In the genomic region with DNA sequence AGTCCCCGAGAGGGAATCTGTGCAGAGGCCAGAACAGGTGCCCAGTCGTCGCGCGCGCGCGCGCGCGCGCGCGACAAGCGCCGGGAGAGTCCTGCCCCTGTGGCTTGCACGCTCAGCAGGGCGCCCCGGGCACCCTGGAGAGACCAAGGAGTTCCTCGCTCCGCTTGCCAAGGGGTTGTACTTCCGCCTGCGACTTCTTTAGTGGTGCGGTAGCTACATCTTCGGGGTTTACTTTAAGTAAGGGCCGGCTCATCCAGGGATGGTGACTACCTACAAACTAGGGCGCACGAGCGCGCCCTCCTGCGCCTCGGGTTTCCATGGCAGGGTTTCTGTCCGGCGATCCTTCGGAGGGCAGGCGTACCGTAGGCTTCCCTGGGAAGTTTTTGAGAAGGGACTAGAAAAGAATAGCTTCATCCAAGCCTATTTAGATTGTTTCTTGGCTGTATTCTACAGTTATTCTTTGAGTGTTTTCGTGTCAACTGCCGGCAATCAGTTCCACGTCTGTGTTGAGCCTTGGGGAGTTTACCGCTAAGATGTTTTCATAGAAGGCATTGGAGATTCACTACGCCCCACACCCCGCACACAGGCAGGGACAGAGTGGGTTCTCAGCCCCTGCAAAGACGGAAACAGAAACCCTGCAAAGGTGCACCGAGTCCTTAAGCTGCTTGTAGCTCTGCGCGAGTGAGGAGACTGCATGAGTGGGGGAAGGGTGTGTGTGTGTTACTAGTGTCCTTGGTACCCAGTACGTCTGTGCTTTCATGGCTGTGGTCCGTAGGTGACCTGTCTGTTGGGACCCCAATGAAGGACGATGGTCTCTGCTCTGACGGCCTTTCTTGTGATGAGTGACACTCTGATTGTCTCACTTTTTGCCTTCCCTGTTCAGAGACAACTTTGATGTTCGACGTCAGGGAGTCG, we compare ENCODE assay signal across 8 cellular contexts. TPM values are rescaled to one million over a fixed set of nuclear protein-coding genes. Genes with fewer than 3 reads are reported as not detected.
DNase-seq lines count a peak whose midpoint lies in the region; ATAC-seq and TF ChIP-seq lines count a peak whose summit lies in the region.

No MANE protein-coding gene starts in this region.

- no peak overlapping the region for H3K9ac ChIP-seq in neural cell (ENCODE audit: low read length)

- TF ChIP-seq CTCF in RWPE2 (IDR thresholded peaks at IDR 0.05; ENCODE audit: poor library complexity, severe bottlenecking) (peak; percentile 7), neural cell (IDR thresholded peaks at IDR 0.05; ENCODE audit: poor library complexity, severe bottlenecking) (peak; percentile 29)

- H3K4me3 ChIP-seq in CD8-positive, alpha-beta memory T cell (ENCODE audit: low read length): peak overlapping the region; percentile 32
- H3K4me3 ChIP-seq in RWPE2 (ENCODE audit: severe bottlenecking) (peak overlapping the region; percentile 39), neural cell (ENCODE audit: low read length) (peak overlapping the region; percentile 70)

- peaks cover 24% of the 10 kb centered on the region for H3K4me1 ChIP-seq in CD8-positive, alpha-beta memory T cell (ENCODE audit: insufficient read depth, low read length)
- no peaks in the 10 kb centered on the region for H3K4me1 ChIP-seq in RWPE2 (ENCODE audit: insufficient read depth, poor library complexity, severe bottlenecking)

- peak; percentile 18 for ATAC-seq in RWPE2 (ENCODE audit: low read depth)
- peak; percentile 29 for ATAC-seq in effector memory CD8-positive, alpha-beta T cell (replicated peaks)
- no peak for ATAC-seq in GM18498 (IDR thresholded peaks at IDR 0.05; ENCODE audit: unreplicated experiment)
- no peak for ATAC-seq in HG02642 (IDR thresholded peaks at IDR 0.05; ENCODE audit: poor library complexity, unreplicated experiment)

- no peaks in the 10 kb centered on the region for H3K79me2 ChIP-seq in neural cell (replicated peaks; ENCODE audit: insufficient read depth, low read length)

- H3K4me2 ChIP-seq in neural cell (ENCODE audit: low read length): peak overlapping the region; percentile 65

- CTCF ChIA-PET in CD8-positive, alpha-beta memory T cell (lab: Charles Lee): interaction anchor here (0.6 to 1.2 kb wide), 2 partner anchors 25 to 808 kb away, joined by 3 read pairs; no protein-coding TSS in a partner anchor
- CTCF ChIA-PET in HEK293T (lab: Yijun Ruan, JAX): interaction anchor here (0.6 to 2.0 kb wide), 6 partner anchors 8 to 44 kb away, joined by 3 to 8 read pairs (median 4); no protein-coding TSS in a partner anchor

- no peaks in the 10 kb centered on the region for H3K9me3 Mint-ChIP-seq in CD8-positive, alpha-beta memory T cell
- no peaks in the 10 kb centered on the region for H3K9me3 Mint-ChIP-seq in effector memory CD8-positive, alpha-beta T cell

- no peak for DNase-seq in CD8-positive, alpha-beta memory T cell
- peak; percentile 56 for DNase-seq in HEK293T (ENCODE audit: extremely low spot score)
- DNase-seq in RWPE2 (ENCODE audit: low spot score): no peak
- DNase-seq in effector memory CD8-positive, alpha-beta T cell: no peak
- DNase-seq in OCI-M2 (lab: John Stamatoyannopoulos, UW; ENCODE audit: unreplicated experiment): no peak

- H2AFZ ChIP-seq in neural cell (ENCODE audit: low read depth, low read length): no peak overlapping the region

- peak overlapping the region in 2 of 8 donors; percentile 13 to 67 for H3K27ac Mint-ChIP-seq in CD8-positive, alpha-beta memory T cell
- no peak overlapping the region for H3K27ac Mint-ChIP-seq in effector memory CD8-positive, alpha-beta T cell

- POLR2A ChIA-PET in CD8-positive, alpha-beta memory T cell (lab: Charles Lee): no interaction called here
- POLR2A ChIA-PET in HEK293T (lab: Yijun Ruan, JAX): interaction anchor here (1.2 to 1.8 kb wide), 5 partner anchors 13 to 350 kb away, joined by 3 to 5 read pairs (median 5); partner anchors contain the start of genes ACBD6 and TOR1AIP1

- H3F3A ChIP-seq in neural cell (ENCODE audit: insufficient read depth, low read length, poor library complexity, severe bottlenecking): no peaks in the 10 kb centered on the region

- H3K4me1 Mint-ChIP-seq in CD8-positive, alpha-beta memory T cell: peaks cover 30 to 69% (median 37%) of the 10 kb centered on the region in 3 donors
- H3K4me1 Mint-ChIP-seq in effector memory CD8-positive, alpha-beta T cell (ENCODE audit: low read depth in 2 of 2): peaks cover 27 to 29% of the 10 kb centered on the region in 2 donors

- H4K20me1 ChIP-seq in neural cell (ENCODE audit: insufficient read depth): peaks cover 3% of the 10 kb centered on the region

- no peak for TF ChIP-seq RAD21 in neural cell (conservative IDR thresholded peaks at IDR 0.05)

- no peak for TF ChIP-seq EP300 in neural cell (conservative IDR thresholded peaks at IDR 0.05; ENCODE audit: poor library complexity, severe bottlenecking)

- no peaks in the 10 kb centered on the region for H3K9me3 ChIP-seq in CD8-positive, alpha-beta memory T cell (ENCODE audit: low read length)
- H3K9me3 ChIP-seq in RWPE2 (ENCODE audit: severe bottlenecking): no peaks in the 10 kb centered on the region
- no peaks in the 10 kb centered on the region for H3K9me3 ChIP-seq in neural cell (ENCODE audit: low read length)

- peak overlapping the region; percentile 64 to 88 (median 78) for H3K4me3 Mint-ChIP-seq in CD8-positive, alpha-beta memory T cell
- peak overlapping the region; percentile 76 to 80 for H3K4me3 Mint-ChIP-seq in effector memory CD8-positive, alpha-beta T cell

- peaks cover 67% of the 10 kb centered on the region for H3K27me3 ChIP-seq in CD8-positive, alpha-beta memory T cell (ENCODE audit: insufficient read depth, low read length, poor library complexity, severe bottlenecking)
- peaks cover 94% of the 10 kb centered on the region for H3K27me3 ChIP-seq in RWPE2 (ENCODE audit: insufficient read depth, poor library complexity, severe bottlenecking)
- peaks cover 99% of the 10 kb centered on the region for H3K27me3 ChIP-seq in neural cell (ENCODE audit: insufficient read depth, low read depth, low read length)

- H3K36me3 ChIP-seq in CD8-positive, alpha-beta memory T cell (ENCODE audit: insufficient read depth, low read length): no peaks in the 10 kb centered on the region
- H3K36me3 ChIP-seq in RWPE2 (ENCODE audit: low read depth): no peaks in the 10 kb centered on the region
- no peaks in the 10 kb centered on the region for H3K36me3 ChIP-seq in neural cell (ENCODE audit: insufficient read depth, low read length)

- H3K27me3 Mint-ChIP-seq in CD8-positive, alpha-beta memory T cell: peaks cover 69 to 83% of the 10 kb centered on the region in 2 donors
- peaks cover 75 to 80% of the 10 kb centered on the region in 2 donors for H3K27me3 Mint-ChIP-seq in effector memory CD8-positive, alpha-beta T cell

- no peaks in the 10 kb centered on the region for H3K9me2 ChIP-seq in neural cell (ENCODE audit: insufficient read depth, low read length)

- H3K36me3 Mint-ChIP-seq in CD8-positive, alpha-beta memory T cell: no peaks in the 10 kb centered on the region
- no peaks in the 10 kb centered on the region for H3K36me3 Mint-ChIP-seq in effector memory CD8-positive, alpha-beta T cell (ENCODE audit: insufficient read depth)

- H3K27ac ChIP-seq in CD8-positive, alpha-beta memory T cell (ENCODE audit: low read depth, low read length): no peak overlapping the region
- no peak overlapping the region for H3K27ac ChIP-seq in RWPE2 (ENCODE audit: poor library complexity, severe bottlenecking)
- no peak overlapping the region for H3K27ac ChIP-seq in neural cell (ENCODE audit: low read length)

TF ChIP-seq in HEK293T, 16 proteins besides CTCF, POLR2A, EP300 and RAD21:
- TF ChIP-seq L3MBTL2 (conservative IDR thresholded peaks at IDR 0.05) (0 out of 2 replicates have a peak, but pooled peaks have one; percentile 16), ELF4 (IDR thresholded peaks at IDR 0.05) (no peak)

TF ChIP-seq in neural cell, 6 proteins besides CTCF, POLR2A, EP300 and RAD21:
- no peak for TF ChIP-seq EZH2 (IDR thresholded peaks at IDR 0.05; ENCODE audit: borderline replicate concordance, insufficient read depth, low read length, poor library complexity, severe bottlenecking)
- TF ChIP-seq POLR2AphosphoS5 (IDR thresholded peaks at IDR 0.05): no peak
TF ChIP-seq in neural cell: peak in this region for 0.

RNA-seq across cellular contexts. Expression of gene LHX4, which starts 1.7 kb away (rescaled TPM):
- total RNA-seq in CD8-positive, alpha-beta memory T cell: not detected
- polyA plus RNA-seq in CD8-positive, alpha-beta memory T cell: 0.08 TPM
- polyA plus RNA-seq in neural cell: not detected in 2 replicates
- polyA minus RNA-seq in neural cell: not detected in 2 replicates

Comparison
In these comparisons a context has a peak if more than half of its experiments do, and no peak if none do; other contexts are left out.
1. ATAC-seq: peak in RWPE2 (single experiment) and effector memory CD8-positive, alpha-beta T cell (single experiment); none in GM18498 (single experiment) and HG02642 (single experiment).
2. Peak in every context shown above with its lines, with median percentiles within 50 percentile points of each other: H3K4me3 ChIP-seq.